Comparison of ENCODE assay signal across 25 cellular contexts in the genomic region with DNA sequence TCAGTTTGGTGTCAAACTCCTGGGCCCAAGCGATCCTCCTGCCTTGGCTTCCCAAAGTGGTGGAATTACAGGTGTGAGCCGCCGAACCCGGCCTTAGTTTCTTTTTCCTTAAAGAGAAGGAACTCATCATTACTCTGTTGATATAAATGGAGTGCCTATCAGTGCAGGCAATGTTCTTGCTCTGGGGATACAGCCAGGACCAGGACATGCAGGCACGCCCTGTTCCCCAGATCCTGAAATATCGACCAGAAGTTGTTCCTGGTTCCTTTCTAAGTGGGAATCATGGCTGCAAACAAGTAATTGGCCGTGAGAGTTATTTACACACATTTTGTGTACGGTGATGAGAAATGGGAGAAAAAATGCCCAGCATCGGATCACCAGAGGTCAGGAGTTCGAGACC. TPM values are rescaled to one million over a fixed set of nuclear protein-coding genes. Genes with fewer than 3 reads are reported as not detected.
A peak's percentile ranks its signal among the peaks of the same experiment; 100 is the strongest.
DNase-seq lines count a peak whose midpoint lies in the region; ATAC-seq lines count a peak whose summit lies in the region.
"Had no signal": no experiment of that assay in that cellular context is flagged by ENCODE, and none has a peak within 500 bp of the region (broad histone marks: within the 10 kb centered on the region; RNA-seq: fewer than 3 reads in every experiment).

No MANE protein-coding gene starts in this region.

- H3K9me3 Mint-ChIP-seq in CD4-positive, alpha-beta memory T cell = no peaks in the 10 kb centered on the region
- no peaks in the 10 kb centered on the region for H3K9me3 Mint-ChIP-seq in dendritic cell treated with granulocyte-macrophage colony-stimulating factor and Interleukin-4, amounts not matched to agents 40 ng/mL and 50 ng/mL, for 4 days
- H3K9me3 Mint-ChIP-seq: activated naive CD4-positive, alpha-beta T cell treated with anti-CD3 and anti-CD28 coated beads, Interleukin-2, amount 50 U/mL, for 24 hours; stimulated activated naive CD8-positive, alpha-beta T cell treated with anti-CD3 and anti-CD28 coated beads, Interleukin-15, Interleukin-2, amounts not matched to agents 100 ng/mL and 50 ng/mL, for 24 hours had no signal

- DNase-seq in CD4-positive, alpha-beta memory T cell = no peak
- DNase-seq in left colon (no peak), NK-92 (lab: John Stamatoyannopoulos, UW; ENCODE audit: unreplicated experiment) (no peak)
- DNase-seq: activated T-cell treated with anti-CD3 and anti-CD28 coated beads, Interleukin-2, amount 50 U/mL, for 1 hour; central memory CD4-positive, alpha-beta T cell; DND-41; effector CD4-positive, alpha-beta T cell; erythroblast; foreskin fibroblast; HCEC 1CT; hippocampal formation; MM.1S; NCI-H1436; NCI-H510A treated with DMSO at 0.1 percent for 48 hours; occipital lobe; stimulated activated CD4-positive, alpha-beta T cell treated with anti-CD3 and anti-CD28 coated beads, Interleukin-4, amount 100 ng/mL, for 1 hour had no signal

- no peaks in the 10 kb centered on the region for H3K36me3 ChIP-seq in CD4-positive, alpha-beta memory T cell (ENCODE audit: insufficient read depth, low read length)
- H3K36me3 ChIP-seq: ascending aorta had no signal

- peaks cover 64% of the 10 kb centered on the region for H3K4me1 ChIP-seq in CD4-positive, alpha-beta memory T cell (ENCODE audit: insufficient read depth, low read length)

- CTCF ChIA-PET in CD4-positive, alpha-beta memory T cell (lab: Charles Lee; ENCODE audit: partially characterized antibody) = no interaction called here

- H3K27ac Mint-ChIP-seq in CD4-positive, alpha-beta memory T cell = peak overlapping the region in 5 of 7 donors; percentile 12 to 73 (median 37)
- H3K27ac Mint-ChIP-seq in dendritic cell treated with granulocyte-macrophage colony-stimulating factor and Interleukin-4, amounts not matched to agents 40 ng/mL and 50 ng/mL, for 4 days = peak overlapping the region; percentile 68
- H3K27ac Mint-ChIP-seq: stimulated activated naive CD8-positive, alpha-beta T cell treated with anti-CD3 and anti-CD28 coated beads, Interleukin-15, Interleukin-2, amounts not matched to agents 100 ng/mL and 50 ng/mL, for 24 hours had no signal

- H3K4me3 ChIP-seq in CD4-positive, alpha-beta memory T cell (ENCODE audit: low read length in 2 of 2) = no peak overlapping the region
- H3K4me3 ChIP-seq: ascending aorta, GM12878, K562 had no signal

- no peak overlapping the region for H3K27ac ChIP-seq in CD4-positive, alpha-beta memory T cell (ENCODE audit: low read depth, low read length)
- H3K27ac ChIP-seq in temporal lobe (ENCODE audit: low read depth, low read length) = peak overlapping the region; percentile 75
- H3K27ac ChIP-seq: ascending aorta had no signal

- intact Hi-C loops in CD4-positive, alpha-beta memory T cell (cut with micrococcal nuclease) = no loop called here
- intact Hi-C loops in dendritic cell treated with granulocyte-macrophage colony-stimulating factor and Interleukin-4, amounts not matched to agents 40 ng/mL and 50 ng/mL, for 4 days (cut with micrococcal nuclease) = no loop called here
- intact Hi-C loops in left colon (cut with DNase I, micrococcal nuclease) = no loop called here

- POLR2A ChIA-PET in CD4-positive, alpha-beta memory T cell (lab: Charles Lee; ENCODE audit: partially characterized antibody) = no interaction called here

- peak overlapping the region in 1 of 8 donors; percentile 17 for H3K4me3 Mint-ChIP-seq in CD4-positive, alpha-beta memory T cell
- no peak overlapping the region for H3K4me3 Mint-ChIP-seq in dendritic cell treated with granulocyte-macrophage colony-stimulating factor and Interleukin-4, amounts not matched to agents 40 ng/mL and 50 ng/mL, for 4 days
- H3K4me3 Mint-ChIP-seq: activated naive CD4-positive, alpha-beta T cell treated with anti-CD3 and anti-CD28 coated beads, Interleukin-2, amount 50 U/mL, for 24 hours; stimulated activated naive CD8-positive, alpha-beta T cell treated with anti-CD3 and anti-CD28 coated beads, Interleukin-15, Interleukin-2, amounts not matched to agents 100 ng/mL and 50 ng/mL, for 24 hours had no signal

- no peaks in the 10 kb centered on the region for H3K9me3 ChIP-seq in CD4-positive, alpha-beta memory T cell (ENCODE audit: control insufficient read depth in 1 of 2, low read length in 2 of 2)
- H3K9me3 ChIP-seq: ascending aorta had no signal

- H3K4me1 Mint-ChIP-seq in CD4-positive, alpha-beta memory T cell = peaks cover 27 to 82% (median 54%) of the 10 kb centered on the region in 4 donors
- peaks cover 90% of the 10 kb centered on the region for H3K4me1 Mint-ChIP-seq in dendritic cell treated with granulocyte-macrophage colony-stimulating factor and Interleukin-4, amounts not matched to agents 40 ng/mL and 50 ng/mL, for 4 days (ENCODE audit: low read depth)

- no peaks in the 10 kb centered on the region for H3K27me3 Mint-ChIP-seq in CD4-positive, alpha-beta memory T cell
- no peaks in the 10 kb centered on the region for H3K27me3 Mint-ChIP-seq in dendritic cell treated with granulocyte-macrophage colony-stimulating factor and Interleukin-4, amounts not matched to agents 40 ng/mL and 50 ng/mL, for 4 days
- H3K27me3 Mint-ChIP-seq: activated naive CD4-positive, alpha-beta T cell treated with anti-CD3 and anti-CD28 coated beads, Interleukin-2, amount 50 U/mL, for 24 hours; stimulated activated naive CD8-positive, alpha-beta T cell treated with anti-CD3 and anti-CD28 coated beads, Interleukin-15, Interleukin-2, amounts not matched to agents 100 ng/mL and 50 ng/mL, for 24 hours had no signal

- peaks cover 13 to 25% of the 10 kb centered on the region in 2 donors for H3K36me3 Mint-ChIP-seq in CD4-positive, alpha-beta memory T cell
- H3K36me3 Mint-ChIP-seq in dendritic cell treated with granulocyte-macrophage colony-stimulating factor and Interleukin-4, amounts not matched to agents 40 ng/mL and 50 ng/mL, for 4 days (ENCODE audit: low read depth) = peaks cover 50% of the 10 kb centered on the region

- ATAC-seq in left colon (peak; percentile 61), HG03565 (IDR thresholded peaks at IDR 0.05; ENCODE audit: unreplicated experiment) (no peak), HG03175 (IDR thresholded peaks at IDR 0.05; ENCODE audit: unreplicated experiment) (no peak)
- ATAC-seq: GM12878, K562 had no signal

- H3K27me3 ChIP-seq in CD4-positive, alpha-beta memory T cell (ENCODE audit: insufficient read depth, low read length) = no peaks in the 10 kb centered on the region
- H3K27me3 ChIP-seq: ascending aorta had no signal

RNA-seq across cellular contexts. Expression of a gene that starts 8.4 kb away (rescaled TPM):
- 100 to 1,000 TPM; 245 to 272 TPM for total RNA-seq in CD4-positive, alpha-beta memory T cell
- 100 to 1,000 TPM in 1 of 2 donors, 10 to 100 TPM in 1; 46.3 to 103 TPM for polyA plus RNA-seq in CD4-positive, alpha-beta memory T cell
- 100 to 1,000 TPM; 446 to 618 TPM for total RNA-seq in left colon
- total RNA-seq in temporal lobe = 32.5 TPM

RNA-seq across cellular contexts. Expression of a gene that starts 25.0 kb away (rescaled TPM):
- 10 to 100 TPM; 36.2 to 39.9 TPM for total RNA-seq in CD4-positive, alpha-beta memory T cell
- 10 to 100 TPM; 40.3 to 66.0 TPM for polyA plus RNA-seq in CD4-positive, alpha-beta memory T cell
- total RNA-seq in left colon (10 to 100 TPM; 76.9 to 78.6 TPM), temporal lobe (31.7 TPM)
